Comparison of ENCODE assay signal across 8 cellular contexts in genomic region chr9:113220467-113221002, GRCh38. TPM values are rescaled to one million over a fixed set of nuclear protein-coding genes. Genes with fewer than 3 reads are reported as not detected.
DNase-seq lines count a peak whose midpoint lies in the region; ATAC-seq, FAIRE-seq and TF ChIP-seq lines count a peak whose summit lies in the region.

No MANE protein-coding gene starts in this region.

- H3K14ac ChIP-seq in IMR-90 (replicated peaks; ENCODE audit: low read depth, low read length), result peak overlapping the region; percentile 86

- H3K27ac ChIP-seq in IMR-90 (ENCODE audit: insufficient read depth, low read length) (peak overlapping the region; percentile 95), GM12878 (ENCODE audit: control insufficient read depth, insufficient read depth) (peak overlapping the region; percentile 95), vagina (peak overlapping the region; percentile 79)

- peaks cover 66% of the 10 kb centered on the region for H3K4me1 Mint-ChIP-seq in CD14-positive monocyte

- peaks cover 18% of the 10 kb centered on the region in 2 donors for H3K36me3 Mint-ChIP-seq in CD14-positive monocyte

- peak overlapping the region; percentile 90 to 98 for H4K8ac ChIP-seq in IMR-90 (ENCODE audit: low read depth in 2 of 2, low read length in 2 of 2)

- no peak for DNase-seq in CD14-positive monocyte (ENCODE audit: low spot score)
- DNase-seq in IMR-90, result no peak
- no peak for DNase-seq in GM12878 (ENCODE audit: low read depth, low spot score)
- DNase-seq in lung microvascular endothelial cell (ENCODE audit: low read depth in 2 of 2), result peak; percentile 6 to 7
- DNase-seq in vagina (ENCODE audit: extremely low spot score in 2 of 2), result no peak
- DNase-seq in activated CD8-positive, alpha-beta memory T cell treated with anti-CD3 and anti-CD28 coated beads, Interleukin-2, amount 50 U/mL, for 4 hours, result no peak
- no peak for DNase-seq in H4 (ENCODE audit: low spot score)

- H2AFZ ChIP-seq in IMR-90 (replicated peaks; ENCODE audit: low read length, poor library complexity) (peak overlapping the region; percentile 98), GM12878 (ENCODE audit: control insufficient read depth, low read depth, low read length) (peak overlapping the region; percentile 92)

- peak overlapping the region; percentile 93 to 94 for H3K4me3 Mint-ChIP-seq in CD14-positive monocyte

- dilution Hi-C loops in IMR-90 (cut with HindIII; ENCODE audit: low sequenced_read_pairs, unreplicated experiment), result no loop called here

- H3K4me2 ChIP-seq in IMR-90 (ENCODE audit: low read depth, low read length), result peak overlapping the region; percentile 98
- H3K4me2 ChIP-seq in GM12878 (ENCODE audit: control insufficient read depth, insufficient read depth), result peak overlapping the region; percentile 98

- H3K27me3 ChIP-seq in IMR-90 (ENCODE audit: control insufficient read depth, insufficient read depth, low read length) (no peaks in the 10 kb centered on the region), GM12878 (replicated peaks in 1 of 2; ENCODE audit: control insufficient read depth in 2 of 2, insufficient read depth in 2 of 2, low read length in 1 of 2) (no peaks in the 10 kb centered on the region), vagina (no peaks in the 10 kb centered on the region)

- H2BK20ac ChIP-seq in IMR-90 (ENCODE audit: low read depth, low read length), result no peak overlapping the region

- CTCF ChIA-PET in IMR-90 (lab: Yijun Ruan, JAX) (interaction anchor here (1.3 kb wide), 1 partner anchor 54 kb away, joined by 3 read pairs; the partner anchor contains the start of genes CDC26 and PRPF4), GM12878 (lab: Yijun Ruan, JAX) (interaction anchor here (0.8 to 4.8 kb wide), 10 partner anchors 11 to 364 kb away, joined by 3 to 52 read pairs (median 4); partner anchors contain the start of genes C9orf43, CDC26, POLE3 and PRPF4)

- H3K4me3 ChIP-seq in IMR-90 (ENCODE audit: insufficient read depth, low read depth, low read length) (peak overlapping the region; percentile 77), GM12878 (peak overlapping the region; percentile 86), vagina (peak overlapping the region; percentile 86 to 88)

- H3K79me2 ChIP-seq in GM12878 (ENCODE audit: control insufficient read depth, insufficient read depth, low read length), result peaks cover 75% of the 10 kb centered on the region

- H3K4ac ChIP-seq in IMR-90 (ENCODE audit: low read depth, low read length), result peak overlapping the region; percentile 83

- no peaks in the 10 kb centered on the region for H3K9me3 ChIP-seq in IMR-90 (ENCODE audit: control insufficient read depth, insufficient read depth, low read length)
- no peaks in the 10 kb centered on the region for H3K9me3 ChIP-seq in GM12878 (replicated peaks; ENCODE audit: control insufficient read depth, insufficient read depth, low read length)
- no peaks in the 10 kb centered on the region for H3K9me3 ChIP-seq in vagina

- peak overlapping the region; percentile 90 for H2BK5ac ChIP-seq in IMR-90 (ENCODE audit: low read depth, low read length, poor library complexity, severe bottlenecking)

- no peaks in the 10 kb centered on the region for H3K36me3 ChIP-seq in IMR-90 (ENCODE audit: control insufficient read depth, insufficient read depth, low read length)
- H3K36me3 ChIP-seq in GM12878 (ENCODE audit: control insufficient read depth in 2 of 2, insufficient read depth in 2 of 2, low read length in 1 of 2), result 0 out of 4 replicates have a peak, but pooled peaks cover 0 to 7% of the 10 kb centered on the region in 2 experiments
- H3K36me3 ChIP-seq in vagina, result no peaks in the 10 kb centered on the region

- H2BK120ac ChIP-seq in IMR-90 (ENCODE audit: low read depth, low read length), result peak overlapping the region; percentile 60

- WGBS in IMR-90 (ENCODE audit: extremely low coverage in 2 of 2, insufficient read length in 1 of 2), 2 experiments, result 15% methylated on average over 4 of the region's 11 CpGs; no CpG with 5 or more reads in 1 of the 2 experiments
- under 1% methylated on average over 11 of the region's 11 CpGs for WGBS in GM12878 (ENCODE audit: insufficient coverage, insufficient replicate concordance, low lambda C conversion rate, missing lambda C conversion rate)

- no peak for TF ChIP-seq EP300 in GM12878 (IDR thresholded peaks at IDR 0.05; ENCODE audit: borderline replicate concordance in 1 of 2, control insufficient read depth in 1 of 2, low read depth in 2 of 2, low read length in 2 of 2)

- POLR2A ChIA-PET in IMR-90 (lab: Charles Lee; ENCODE audit: unreplicated experiment), result interaction anchor here (0.5 to 1.0 kb wide), 3 partner anchors 36 to 161 kb away, joined by 4 to 19 read pairs (median 8); partner anchors contain the start of gene SLC31A2
- POLR2A ChIA-PET in GM12878 (lab: Charles Lee), result interaction anchor here (0.9 to 4.5 kb wide), 6 partner anchors 11 to 734 kb away, joined by 3 to 32 read pairs (median 8); partner anchors contain the start of genes C9orf43, CDC26, KIAA1958 and POLE3

- H3K56ac ChIP-seq in IMR-90 (ENCODE audit: extremely low read depth, insufficient read depth, low read length), result peak overlapping the region; percentile 89

- intact Hi-C loops in CD14-positive monocyte (cut with micrococcal nuclease), result loop anchor here in 1 of 2 donors (2.0 kb wide), 3 partner anchors 34 to 70 kb away; partner anchors contain the start of genes CDC26, PRPF4 and SLC31A2
- intact Hi-C loops in IMR-90 (cut with micrococcal nuclease), result loop anchor here (1.0 to 2.0 kb wide), 2 partner anchors 32 to 55 kb away; partner anchors contain the start of genes CDC26 and PRPF4
- intact Hi-C loops in GM12878 (cut with micrococcal nuclease; ENCODE audit: unreplicated experiment), result loop anchor here (1.0 to 5.0 kb wide), 2 partner anchors 55 to 162 kb away; partner anchors contain the start of genes CDC26 and PRPF4
- intact Hi-C loops in vagina (cut with DNase I), result no loop called here

- peak overlapping the region; percentile 89 for H4K91ac ChIP-seq in IMR-90 (ENCODE audit: insufficient read depth, low read depth, low read length)

- no peak for FAIRE-seq in GM12878 (lab: Jason Lieb, UNC)

- TF ChIP-seq RAD21 in IMR-90 (IDR thresholded peaks at IDR 0.05; ENCODE audit: low read length) (no peak), GM12878 (IDR thresholded peaks at IDR 0.05; ENCODE audit: insufficient read depth, low read depth, low read length) (no peak)

- 0 out of 3 replicates have a peak overlapping the region, but pooled peaks have one; percentile 27 for H2BK15ac ChIP-seq in IMR-90 (ENCODE audit: low read depth, low read length)

- peaks cover 4% of the 10 kb centered on the region; the same call in 1 of the 2 replicates for H4K20me1 ChIP-seq in IMR-90 (ENCODE audit: insufficient read depth, low read length)
- H4K20me1 ChIP-seq in GM12878 (ENCODE audit: control insufficient read depth, insufficient read depth), result no peaks in the 10 kb centered on the region

- peaks cover 33 to 64% of the 10 kb centered on the region in 2 experiments for H3K79me1 ChIP-seq in IMR-90 (ENCODE audit: low read depth in 1 of 2, low read length in 2 of 2)

- in situ Hi-C loops in IMR-90 (cut with MboI; ENCODE audit: low sequenced_read_pairs), result no loop called here
- in situ Hi-C loops in GM12878 (cut with MboI), result no loop called here

- peaks cover 7% of the 10 kb centered on the region for H3K4me1 ChIP-seq in IMR-90 (ENCODE audit: control insufficient read depth, insufficient read depth, low read length)
- peaks cover 4% of the 10 kb centered on the region; the same call in 1 of the 2 replicates for H3K4me1 ChIP-seq in GM12878 (ENCODE audit: control insufficient read depth, insufficient read depth, low read length)
- H3K4me1 ChIP-seq in vagina, result peaks cover 39% of the 10 kb centered on the region

- BruUV-seq in IMR-90 (replicated peaks; lab: Mats Ljungman, UMichigan) (no TSS peak), GM12878 (replicated peaks; lab: Mats Ljungman, UMichigan) (TSS peak; percentile 74)

- peak overlapping the region; percentile 83 for H4K5ac ChIP-seq in IMR-90 (ENCODE audit: low read depth, low read length)

- no peak for TF ChIP-seq POLR2A in IMR-90 (IDR thresholded peaks at IDR 0.05; ENCODE audit: low read depth, low read length)
- TF ChIP-seq POLR2A in GM12878 (IDR thresholded peaks at IDR 0.05; ENCODE audit: low read depth, low read length), result no peak
- TF ChIP-seq POLR2A in vagina (IDR thresholded peaks at IDR 0.05), result no peak

- SMC1A ChIA-PET in GM12878 (lab: Charles Lee; ENCODE audit: uncharacterized antibody, unreplicated experiment), result interaction anchor here (0.6 to 5.0 kb wide), 16 partner anchors 7 to 190 kb away, joined by 3 to 68 read pairs (median 6); partner anchors contain the start of genes C9orf43, CDC26, POLE3 and PRPF4

- peak overlapping the region; percentile 91 to 99 (median 94) for H3K27ac Mint-ChIP-seq in CD14-positive monocyte

- peak overlapping the region; percentile 62; the same call in 1 of the 2 replicates for H3K18ac ChIP-seq in IMR-90 (ENCODE audit: low read depth, low read length)

- H3K9me3 Mint-ChIP-seq in CD14-positive monocyte, result peaks cover 0 to 3% (median 0%) of the 10 kb centered on the region in 7 donors

- H3K9ac ChIP-seq in IMR-90 (ENCODE audit: low read depth, low read length) (peak overlapping the region; percentile 94), GM12878 (ENCODE audit: control insufficient read depth, insufficient read depth, low read length) (peak overlapping the region; percentile 70)

- H2AK5ac ChIP-seq in IMR-90 (ENCODE audit: low read depth, low read length), result peak overlapping the region; percentile 78

- no peaks in the 10 kb centered on the region for H3K27me3 Mint-ChIP-seq in CD14-positive monocyte (ENCODE audit: low read depth in 3 of 3)

- no peak for TF ChIP-seq CTCF in CD14-positive monocyte (IDR thresholded peaks at IDR 0.05)
- no peak for TF ChIP-seq CTCF in IMR-90 (conservative IDR thresholded peaks at IDR 0.05; ENCODE audit: low read depth, low read length)
- TF ChIP-seq CTCF in GM12878 (IDR thresholded peaks at IDR 0.05 in 2 of 3, conservative IDR thresholded peaks at IDR 0.05 in 1 of 3; ENCODE audit: control insufficient read depth in 2 of 3, extremely low read depth in 1 of 3, insufficient read depth in 1 of 3, low read depth in 3 of 3, low read length in 3 of 3), result no peak
- TF ChIP-seq CTCF in vagina (IDR thresholded peaks at IDR 0.05), result no peak

- RAD21 ChIA-PET in GM12878 (lab: Charles Lee; ENCODE audit: unreplicated experiment), result interaction anchor here (0.8 to 5.1 kb wide), 12 partner anchors 11 to 437 kb away, joined by 3 to 32 read pairs (median 4); partner anchors contain the start of genes C9orf43, CDC26, POLE3 and PRPF4

- H3K23ac ChIP-seq in IMR-90 (ENCODE audit: low read depth, low read length), result peak overlapping the region; percentile 81

- H3K9me1 ChIP-seq in IMR-90 (ENCODE audit: insufficient read depth, low read length), result no peaks in the 10 kb centered on the region

- peak overlapping the region; percentile 43 for H2AK9ac ChIP-seq in IMR-90 (replicated peaks; ENCODE audit: low read depth, low read length, poor library complexity)

- no peak for ATAC-seq in IMR-90 (ENCODE audit: low read depth)
- peak; percentile 31 for ATAC-seq in GM12878
- no peak for ATAC-seq in GM19463 (IDR thresholded peaks at IDR 0.05; ENCODE audit: unreplicated experiment)

RNA-seq across cellular contexts. Expression of gene FKBP15, which starts 0.5 kb away (rescaled TPM):
- 10 to 100 TPM; 32.3 to 55.7 TPM for polyA plus RNA-seq in CD14-positive monocyte
- 25.5 and 25.6 TPM in 2 replicates for total RNA-seq in IMR-90 (2012; rRNA removed)
- 20.1 and 20.4 TPM in 2 replicates for polyA plus RNA-seq in IMR-90 (2012; rRNA removed)
- 8.6 and 9.6 TPM in 2 replicates for polyA plus RNA-seq in IMR-90 (2012; cell fraction: cytosol; rRNA removed)
- 20.7 and 43.2 TPM in 2 replicates for polyA plus RNA-seq in IMR-90 (2012; cell fraction: nucleus; rRNA removed; ENCODE audit: low replicate concordance)
- total RNA-seq in GM12878 (2013; cell fraction: nucleolus; rRNA removed), result 161 and 163 TPM in 2 replicates
- total RNA-seq in GM12878 (2014; rRNA removed), result 21.7 and 22.8 TPM in 2 replicates
- total RNA-seq in GM12878 (2014; rRNA removed; fragmentation: Illumina TruSeq; extraction: Trizol), result 20.1 and 20.4 TPM in 2 replicates
- 22.1 and 26.6 TPM in 2 replicates for total RNA-seq in GM12878 (2021)
- 12.8 TPM for polyA plus RNA-seq in GM12878 (2011; ENCODE audit: low read depth)
- polyA plus RNA-seq in GM12878 (2011; rRNA removed), result 43.0 and 53.4 TPM in 2 replicates
- 35.9 and 58.7 TPM in 2 replicates for polyA plus RNA-seq in GM12878 (2011; cell fraction: cytosol; rRNA removed)
- polyA plus RNA-seq in GM12878 (2011; cell fraction: nucleus; rRNA removed), result 91.6 and 119 TPM in 2 replicates
- 18.6 and 24.1 TPM in 2 replicates for polyA plus RNA-seq in GM12878 (2012)
- polyA plus RNA-seq in GM12878 (2014; fragmentation: Illumina TruSeq; extraction: Trizol), result 25.6 and 26.7 TPM in 2 replicates
- 1 to 10 TPM; 5.0 to 8.2 TPM for polyA plus RNA-seq in GM12878 (2014; fragmentation: Nextera tagmentation; extraction: Ambion mirVana)
- 18.8 and 20.5 TPM in 2 replicates for polyA plus RNA-seq in GM12878 (2014; rRNA removed)
- 10 to 100 TPM; 21.1 to 21.3 TPM for polyA plus RNA-seq in GM12878 (2016; fragmentation: Nextera tagmentation; extraction: Ambion mirVana)
- 125 and 127 TPM in 2 replicates for polyA minus RNA-seq in GM12878 (2011; rRNA and poly(A)+ RNA removed)
- 18.7 and 27.8 TPM in 2 replicates for polyA minus RNA-seq in GM12878 (2011; cell fraction: cytosol; rRNA and poly(A)+ RNA removed)
- polyA minus RNA-seq in GM12878 (2011; cell fraction: nucleus; rRNA and poly(A)+ RNA removed), result 80.9 and 100 TPM in 2 replicates
- 8.3 and 14.7 TPM in 2 replicates for total RNA-seq in lung microvascular endothelial cell
- total RNA-seq in vagina, result 28.7 TPM
- total RNA-seq in H4 (2014; rRNA removed; shearing (Covaris generic)), result 15.6 and 21.8 TPM in 2 replicates

RNA-seq across cellular contexts. Expression of gene SLC31A1, which starts 0.8 kb away (rescaled TPM):
- polyA plus RNA-seq in CD14-positive monocyte (10 to 100 TPM; 38.8 to 49.0 TPM), IMR-90 (2012; rRNA removed) (16.4 and 17.9 TPM in 2 replicates), GM12878 (2011; rRNA removed) (16.2 and 17.6 TPM in 2 replicates), GM12878 (2014; fragmentation: Illumina TruSeq; extraction: Trizol) (16.0 and 18.4 TPM in 2 replicates), GM12878 (2014; fragmentation: Nextera tagmentation; extraction: Ambion mirVana) (10 to 100 TPM in 1 of 2 experiments, 1 to 10 TPM in 1; 7.3 to 10.0 TPM), GM12878 (2014; rRNA removed) (10.0 and 10.7 TPM in 2 replicates), GM12878 (2016; fragmentation: Nextera tagmentation; extraction: Ambion mirVana) (10 to 100 TPM in 1 of 2 experiments, 1 to 10 TPM in 1; 9.4 to 11.0 TPM)
- total RNA-seq in IMR-90 (2012; rRNA removed) (23.3 and 27.5 TPM in 2 replicates), GM12878 (2014; rRNA removed) (8.9 and 9.4 TPM in 2 replicates), GM12878 (2014; rRNA removed; fragmentation: Illumina TruSeq; extraction: Trizol) (12.4 and 12.6 TPM in 2 replicates), GM12878 (2021) (11.5 and 12.0 TPM in 2 replicates), lung microvascular endothelial cell (12.4 and 13.7 TPM in 2 replicates), vagina (9.3 TPM)
- polyA plus RNA-seq in IMR-90 (2012; cell fraction: cytosol; rRNA removed), result 9.3 and 10.2 TPM in 2 replicates
- 1.9 and 7.6 TPM in 2 replicates for polyA plus RNA-seq in IMR-90 (2012; cell fraction: nucleus; rRNA removed; ENCODE audit: low replicate concordance)
- total RNA-seq in GM12878 (2013; cell fraction: nucleolus; rRNA removed), result 17.7 and 23.7 TPM in 2 replicates
- polyA plus RNA-seq in GM12878 (2011; ENCODE audit: low read depth), result 18.7 TPM
- polyA plus RNA-seq in GM12878 (2011; cell fraction: cytosol; rRNA removed), result 12.7 and 16.3 TPM in 2 replicates
- 2.9 and 3.1 TPM in 2 replicates for polyA plus RNA-seq in GM12878 (2011; cell fraction: nucleus; rRNA removed)
- polyA plus RNA-seq in GM12878 (2012), result 14.4 and 16.1 TPM in 2 replicates
- polyA minus RNA-seq in GM12878 (2011; rRNA and poly(A)+ RNA removed), result 14.3 and 17.7 TPM in 2 replicates
- 6.7 and 7.0 TPM in 2 replicates for polyA minus RNA-seq in GM12878 (2011; cell fraction: cytosol; rRNA and poly(A)+ RNA removed)
- polyA minus RNA-seq in GM12878 (2011; cell fraction: nucleus; rRNA and poly(A)+ RNA removed), result 6.3 and 9.3 TPM in 2 replicates
- 34.3 and 36.1 TPM in 2 replicates for total RNA-seq in H4 (2014; rRNA removed; shearing (Covaris generic))

RNA-seq across cellular contexts. Expression of gene CDC26, which starts 54.8 kb away (rescaled TPM):
- polyA plus RNA-seq in CD14-positive monocyte, result 10 to 100 TPM; 77.8 to 87.8 TPM
- total RNA-seq in IMR-90 (2012; rRNA removed), result 16.5 and 49.2 TPM in 2 replicates
- polyA plus RNA-seq in IMR-90 (2012; rRNA removed), result 27.4 and 32.7 TPM in 2 replicates
- polyA plus RNA-seq in IMR-90 (2012; cell fraction: cytosol; rRNA removed), result 4.0 and 14.4 TPM in 2 replicates
- polyA plus RNA-seq in IMR-90 (2012; cell fraction: nucleus; rRNA removed; ENCODE audit: low replicate concordance), result 1.1 and 14.2 TPM in 2 replicates
- total RNA-seq in GM12878 (2013; cell fraction: nucleolus; rRNA removed), result 4.2 and 4.8 TPM in 2 replicates
- total RNA-seq in GM12878 (2014; rRNA removed), result 32.1 and 33.7 TPM in 2 replicates
- total RNA-seq in GM12878 (2014; rRNA removed; fragmentation: Illumina TruSeq; extraction: Trizol), result 55.1 and 56.9 TPM in 2 replicates
- total RNA-seq in GM12878 (2021), result 28.2 and 28.9 TPM in 2 replicates
- polyA plus RNA-seq in GM12878 (2011; ENCODE audit: low read depth), result 60.0 TPM
- polyA plus RNA-seq in GM12878 (2011; rRNA removed), result 46.2 and 60.9 TPM in 2 replicates
- polyA plus RNA-seq in GM12878 (2011; cell fraction: cytosol; rRNA removed), result 15.8 and 23.8 TPM in 2 replicates
- 14.3 and 18.4 TPM in 2 replicates for polyA plus RNA-seq in GM12878 (2011; cell fraction: nucleus; rRNA removed)
- 42.9 and 50.7 TPM in 2 replicates for polyA plus RNA-seq in GM12878 (2012)
- 66.1 and 81.1 TPM in 2 replicates for polyA plus RNA-seq in GM12878 (2014; fragmentation: Illumina TruSeq; extraction: Trizol)
- 100 to 1,000 TPM; 140 to 156 TPM for polyA plus RNA-seq in GM12878 (2014; fragmentation: Nextera tagmentation; extraction: Ambion mirVana)
- polyA plus RNA-seq in GM12878 (2014; rRNA removed), result 33.2 and 44.8 TPM in 2 replicates
- 100 to 1,000 TPM in 1 of 2 experiments, 10 to 100 TPM in 1; 97.4 to 102 TPM for polyA plus RNA-seq in GM12878 (2016; fragmentation: Nextera tagmentation; extraction: Ambion mirVana)
- 8.3 and 8.5 TPM in 2 replicates for polyA minus RNA-seq in GM12878 (2011; rRNA and poly(A)+ RNA removed)
- 2.1 and 6.3 TPM in 2 replicates for polyA minus RNA-seq in GM12878 (2011; cell fraction: cytosol; rRNA and poly(A)+ RNA removed)
- polyA minus RNA-seq in GM12878 (2011; cell fraction: nucleus; rRNA and poly(A)+ RNA removed), result 2.8 and 3.4 TPM in 2 replicates
- total RNA-seq in lung microvascular endothelial cell, result 33.7 and 34.2 TPM in 2 replicates
- total RNA-seq in vagina, result 25.3 TPM
- total RNA-seq in H4 (2014; rRNA removed; shearing (Covaris generic)), result 81.9 and 83.9 TPM in 2 replicates

RNA-seq across cellular contexts. Expression of gene PRPF4, which starts 54.9 kb away (rescaled TPM):
- polyA plus RNA-seq in CD14-positive monocyte (10 to 100 TPM; 22.1 to 23.8 TPM), IMR-90 (2012; rRNA removed) (20.7 and 21.4 TPM in 2 replicates), GM12878 (2011; rRNA removed) (18.0 and 28.4 TPM in 2 replicates), GM12878 (2014; fragmentation: Illumina TruSeq; extraction: Trizol) (43.5 and 49.9 TPM in 2 replicates), GM12878 (2014; fragmentation: Nextera tagmentation; extraction: Ambion mirVana) (10 to 100 TPM; 23.0 to 43.5 TPM), GM12878 (2014; rRNA removed) (26.3 and 31.2 TPM in 2 replicates), GM12878 (2016; fragmentation: Nextera tagmentation; extraction: Ambion mirVana) (10 to 100 TPM; 46.7 to 48.1 TPM)
- total RNA-seq in IMR-90 (2012; rRNA removed) (32.5 and 38.0 TPM in 2 replicates), GM12878 (2014; rRNA removed) (39.5 and 43.3 TPM in 2 replicates), GM12878 (2014; rRNA removed; fragmentation: Illumina TruSeq; extraction: Trizol) (38.4 and 39.0 TPM in 2 replicates), GM12878 (2021) (28.6 and 31.7 TPM in 2 replicates), lung microvascular endothelial cell (16.3 and 18.3 TPM in 2 replicates), vagina (11.8 TPM)
- 9.6 and 17.1 TPM in 2 replicates for polyA plus RNA-seq in IMR-90 (2012; cell fraction: cytosol; rRNA removed)
- polyA plus RNA-seq in IMR-90 (2012; cell fraction: nucleus; rRNA removed; ENCODE audit: low replicate concordance), result 5.4 and 11.1 TPM in 2 replicates
- total RNA-seq in GM12878 (2013; cell fraction: nucleolus; rRNA removed), result 27.6 and 28.1 TPM in 2 replicates
- polyA plus RNA-seq in GM12878 (2011; ENCODE audit: low read depth), result 20.0 TPM
- 24.1 and 29.7 TPM in 2 replicates for polyA plus RNA-seq in GM12878 (2011; cell fraction: cytosol; rRNA removed)
- polyA plus RNA-seq in GM12878 (2011; cell fraction: nucleus; rRNA removed), result 12.8 and 19.8 TPM in 2 replicates
- polyA plus RNA-seq in GM12878 (2012), result 22.1 and 25.5 TPM in 2 replicates
- 16.4 and 19.3 TPM in 2 replicates for polyA minus RNA-seq in GM12878 (2011; rRNA and poly(A)+ RNA removed)
- 6.5 and 11.5 TPM in 2 replicates for polyA minus RNA-seq in GM12878 (2011; cell fraction: cytosol; rRNA and poly(A)+ RNA removed)
- 5.1 and 10.2 TPM in 2 replicates for polyA minus RNA-seq in GM12878 (2011; cell fraction: nucleus; rRNA and poly(A)+ RNA removed)
- total RNA-seq in H4 (2014; rRNA removed; shearing (Covaris generic)), result 44.1 and 45.9 TPM in 2 replicates

Comparison
In these comparisons a context has a peak if more than half of its experiments do, and no peak if none do; other contexts are left out.
1. DNase-seq: peak in lung microvascular endothelial cell (2 of 2); none in CD14-positive monocyte (single experiment), IMR-90 (single experiment), GM12878 (single experiment), vagina (0 of 2), activated CD8-positive, alpha-beta memory T cell treated with anti-CD3 and anti-CD28 coated beads, Interleukin-2, amount 50 U/mL, for 4 hours (single experiment) and H4 (single experiment).
2. Peak in every context shown above with its lines, with median percentiles within 50 percentile points of each other: H3K27ac ChIP-seq and H3K4me3 ChIP-seq.